Comparison of ENCODE assay signal across 15 cellular contexts in the genomic region with DNA sequence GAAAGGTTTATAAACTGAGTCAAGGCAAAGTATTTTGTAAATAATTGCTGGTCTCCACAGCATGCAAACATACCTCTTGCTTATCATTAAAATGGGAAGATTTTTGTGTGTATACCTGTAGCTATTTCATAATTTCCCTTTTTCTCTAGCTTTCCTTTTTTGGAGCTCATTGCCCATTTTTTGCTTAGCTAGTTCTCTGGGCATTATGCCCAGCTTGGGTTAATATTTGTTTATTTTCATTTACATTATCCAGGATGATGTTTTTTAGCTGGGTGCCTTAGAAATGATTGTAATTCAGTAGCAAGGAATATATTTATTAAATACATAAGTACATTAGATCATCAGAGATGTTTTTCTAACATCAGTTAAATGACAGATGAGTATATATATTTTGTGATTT.
"Had no signal": no experiment of that assay in that cellular context is flagged by ENCODE, and none has a peak within 500 bp of the region (broad histone marks: within the 10 kb centered on the region; RNA-seq: fewer than 3 reads in every experiment).

No MANE protein-coding gene starts in this region.

- H3K4me1 Mint-ChIP-seq: activated B cell treated with CpG ODN at 0.5 μM for 24 hours; activated CD4-positive, alpha-beta T cell treated with anti-CD3 and anti-CD28 coated beads, Interleukin-2, amount 10 ng/mL, durations not matched to agents 7 days and 5 days; activated naive CD8-positive, alpha-beta T cell treated with anti-CD3 and anti-CD28 coated beads, Interleukin-2, amount 50 U/mL, for 24 hours; nephron; T-helper 17 cell had no signal

- DNase-seq: activated B cell treated with CpG ODN at 0.5 μM for 24 hours; activated CD4-positive, alpha-beta T cell treated with anti-CD3 and anti-CD28 coated beads, Interleukin-2, amount 10 ng/mL, durations not matched to agents 7 days and 5 days; activated CD8-positive, alpha-beta memory T cell treated with anti-CD3 and anti-CD28 coated beads for 24 hours; activated naive CD4-positive, alpha-beta T cell treated with Interleukin-2 at 50 U/mL for 16 hours; activated naive CD8-positive, alpha-beta T cell treated with anti-CD3 and anti-CD28 coated beads, Interleukin-2, amount 50 U/mL, for 24 hours; central memory CD4-positive, alpha-beta T cell; effector memory CD8-positive, alpha-beta T cell; left ventricle myocardium superior; occipital lobe; sigmoid colon; stimulated activated naive CD4-positive, alpha-beta T cell treated with Interleukin-2 at 50 U/mL for 16 hours; T-helper 17 cell had no signal

- H3K36me3 Mint-ChIP-seq: type B pancreatic cell had no signal

- H3K9me3 Mint-ChIP-seq: activated CD4-positive, alpha-beta T cell treated with anti-CD3 and anti-CD28 coated beads, Interleukin-2, amount 10 ng/mL, durations not matched to agents 7 days and 5 days; dendritic cell treated with granulocyte-macrophage colony-stimulating factor and Interleukin-4, amounts not matched to agents 40 ng/mL and 50 ng/mL, for 4 days; type B pancreatic cell had no signal

- H3K27ac Mint-ChIP-seq: activated B cell treated with CpG ODN at 0.5 μM for 24 hours; activated CD4-positive, alpha-beta T cell treated with anti-CD3 and anti-CD28 coated beads, Interleukin-2, amount 10 ng/mL, durations not matched to agents 7 days and 5 days; activated naive CD8-positive, alpha-beta T cell treated with anti-CD3 and anti-CD28 coated beads, Interleukin-2, amount 50 U/mL, for 24 hours; dendritic cell treated with granulocyte-macrophage colony-stimulating factor and Interleukin-4, amounts not matched to agents 40 ng/mL and 50 ng/mL, for 4 days; effector memory CD8-positive, alpha-beta T cell; nephron; T-helper 17 cell; type B pancreatic cell had no signal

- H3K4me3 Mint-ChIP-seq: activated B cell treated with CpG ODN at 0.5 μM for 24 hours; activated CD4-positive, alpha-beta T cell treated with anti-CD3 and anti-CD28 coated beads, Interleukin-2, amount 10 ng/mL, durations not matched to agents 7 days and 5 days; activated naive CD8-positive, alpha-beta T cell treated with anti-CD3 and anti-CD28 coated beads, Interleukin-2, amount 50 U/mL, for 24 hours; dendritic cell treated with granulocyte-macrophage colony-stimulating factor and Interleukin-4, amounts not matched to agents 40 ng/mL and 50 ng/mL, for 4 days; effector memory CD8-positive, alpha-beta T cell; nephron; T-helper 17 cell; type B pancreatic cell had no signal

- H3K27me3 Mint-ChIP-seq: activated B cell treated with CpG ODN at 0.5 μM for 24 hours; activated CD4-positive, alpha-beta T cell treated with anti-CD3 and anti-CD28 coated beads, Interleukin-2, amount 10 ng/mL, durations not matched to agents 7 days and 5 days; activated naive CD8-positive, alpha-beta T cell treated with anti-CD3 and anti-CD28 coated beads, Interleukin-2, amount 50 U/mL, for 24 hours; dendritic cell treated with granulocyte-macrophage colony-stimulating factor and Interleukin-4, amounts not matched to agents 40 ng/mL and 50 ng/mL, for 4 days; effector memory CD8-positive, alpha-beta T cell; T-helper 17 cell; type B pancreatic cell had no signal
